In the genomic region with DNA sequence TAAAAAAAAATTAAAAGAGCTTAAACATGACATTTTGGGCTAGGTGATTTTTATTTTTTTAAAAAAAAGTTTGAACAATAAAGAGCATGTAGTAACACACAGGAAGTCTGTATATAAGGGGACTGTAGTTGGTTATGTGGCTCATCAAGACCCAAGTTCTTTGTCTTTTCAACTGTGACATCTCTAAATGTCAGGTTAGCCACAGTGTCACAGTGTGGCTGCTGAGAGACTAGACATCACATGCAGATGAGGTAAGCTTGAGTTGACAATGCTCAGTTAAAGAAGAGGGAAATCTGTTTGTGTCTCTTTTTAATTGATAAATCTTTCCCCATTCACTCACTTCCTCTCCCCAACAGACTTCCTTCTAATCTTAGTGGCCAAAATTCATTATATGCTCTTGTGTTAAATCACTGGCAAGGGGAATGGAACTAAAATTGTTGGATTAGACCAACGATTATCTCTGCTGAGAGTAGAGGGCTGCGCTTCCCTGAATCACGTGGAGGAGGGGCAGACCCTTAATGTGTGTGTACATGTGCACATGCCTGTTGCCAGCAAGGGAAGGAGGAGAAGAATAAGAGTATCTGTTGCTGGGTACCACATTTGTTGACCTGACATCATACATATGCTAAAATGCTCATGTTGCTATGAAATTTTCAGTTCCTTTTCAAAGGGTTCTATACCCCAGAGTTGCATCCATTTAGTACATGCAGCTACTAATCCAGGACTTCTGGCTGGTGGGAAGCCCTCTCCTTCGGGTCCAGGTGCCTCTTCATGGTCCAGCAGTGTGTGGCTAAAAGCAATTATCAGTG, we compare ENCODE assay signal across 1 cellular context.
TF ChIP-seq lines count a peak whose summit lies in the region.

No MANE protein-coding gene starts in this region.

TF ChIP-seq in WTC11, 78 proteins besides CTCF, POLR2A, EP300 and RAD21 (continued from another document):
- no peak for TF ChIP-seq ZNF138 (CRISPR knock-in tag; conservative IDR thresholded peaks at IDR 0.05)
- TF ChIP-seq, protein P1, sequence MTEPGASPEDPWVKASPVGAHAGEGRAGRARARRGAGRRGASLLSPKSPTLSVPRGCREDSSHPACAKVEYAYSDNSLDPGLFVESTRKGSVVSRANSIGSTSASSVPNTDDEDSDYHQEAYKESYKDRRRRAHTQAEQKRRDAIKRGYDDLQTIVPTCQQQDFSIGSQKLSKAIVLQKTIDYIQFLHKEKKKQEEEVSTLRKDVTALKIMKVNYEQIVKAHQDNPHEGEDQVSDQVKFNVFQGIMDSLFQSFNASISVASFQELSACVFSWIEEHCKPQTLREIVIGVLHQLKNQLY (CRISPR knock-in tag; IDR thresholded peaks at IDR 0.05): no peak
- TF ChIP-seq NFYB (CRISPR knock-in tag; conservative IDR thresholded peaks at IDR 0.05; ENCODE audit: low read depth): no peak
- no peak for TF ChIP-seq ZNF317 (CRISPR knock-in tag; IDR thresholded peaks at IDR 0.05; ENCODE audit: borderline replicate concordance, low read depth)
- no peak for TF ChIP-seq SMAD3 (CRISPR knock-in tag; IDR thresholded peaks at IDR 0.05; ENCODE audit: borderline replicate concordance)
- no peak for TF ChIP-seq ZNF396 (CRISPR knock-in tag; IDR thresholded peaks at IDR 0.05; ENCODE audit: borderline replicate concordance)
- TF ChIP-seq SP1 (CRISPR knock-in tag; conservative IDR thresholded peaks at IDR 0.05): no peak
- TF ChIP-seq OVOL2 (CRISPR knock-in tag; IDR thresholded peaks at IDR 0.05; ENCODE audit: borderline replicate concordance): no peak
- TF ChIP-seq GABPB1 (CRISPR knock-in tag; IDR thresholded peaks at IDR 0.05): no peak
- TF ChIP-seq, protein P2, sequence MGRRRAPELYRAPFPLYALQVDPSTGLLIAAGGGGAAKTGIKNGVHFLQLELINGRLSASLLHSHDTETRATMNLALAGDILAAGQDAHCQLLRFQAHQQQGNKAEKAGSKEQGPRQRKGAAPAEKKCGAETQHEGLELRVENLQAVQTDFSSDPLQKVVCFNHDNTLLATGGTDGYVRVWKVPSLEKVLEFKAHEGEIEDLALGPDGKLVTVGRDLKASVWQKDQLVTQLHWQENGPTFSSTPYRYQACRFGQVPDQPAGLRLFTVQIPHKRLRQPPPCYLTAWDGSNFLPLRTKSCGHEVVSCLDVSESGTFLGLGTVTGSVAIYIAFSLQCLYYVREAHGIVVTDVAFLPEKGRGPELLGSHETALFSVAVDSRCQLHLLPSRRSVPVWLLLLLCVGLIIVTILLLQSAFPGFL (CRISPR knock-in tag; IDR thresholded peaks at IDR 0.05; ENCODE audit: borderline replicate concordance): no peak
- TF ChIP-seq, protein P3, sequence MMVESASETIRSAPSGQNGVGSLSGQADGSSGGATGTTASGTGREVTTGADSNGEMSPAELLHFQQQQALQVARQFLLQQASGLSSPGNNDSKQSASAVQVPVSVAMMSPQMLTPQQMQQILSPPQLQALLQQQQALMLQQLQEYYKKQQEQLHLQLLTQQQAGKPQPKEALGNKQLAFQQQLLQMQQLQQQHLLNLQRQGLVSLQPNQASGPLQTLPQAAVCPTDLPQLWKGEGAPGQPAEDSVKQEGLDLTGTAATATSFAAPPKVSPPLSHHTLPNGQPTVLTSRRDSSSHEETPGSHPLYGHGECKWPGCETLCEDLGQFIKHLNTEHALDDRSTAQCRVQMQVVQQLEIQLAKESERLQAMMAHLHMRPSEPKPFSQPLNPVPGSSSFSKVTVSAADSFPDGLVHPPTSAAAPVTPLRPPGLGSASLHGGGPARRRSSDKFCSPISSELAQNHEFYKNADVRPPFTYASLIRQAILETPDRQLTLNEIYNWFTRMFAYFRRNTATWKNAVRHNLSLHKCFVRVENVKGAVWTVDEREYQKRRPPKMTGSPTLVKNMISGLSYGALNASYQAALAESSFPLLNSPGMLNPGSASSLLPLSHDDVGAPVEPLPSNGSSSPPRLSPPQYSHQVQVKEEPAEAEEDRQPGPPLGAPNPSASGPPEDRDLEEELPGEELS (CRISPR knock-in tag; IDR thresholded peaks at IDR 0.05): no peak
- TF ChIP-seq GRHL2 (CRISPR knock-in tag; IDR thresholded peaks at IDR 0.05; ENCODE audit: insufficient replicate concordance, severe bottlenecking): no peak
